ENCODE assay signal across 8 cellular contexts in the genomic region with DNA sequence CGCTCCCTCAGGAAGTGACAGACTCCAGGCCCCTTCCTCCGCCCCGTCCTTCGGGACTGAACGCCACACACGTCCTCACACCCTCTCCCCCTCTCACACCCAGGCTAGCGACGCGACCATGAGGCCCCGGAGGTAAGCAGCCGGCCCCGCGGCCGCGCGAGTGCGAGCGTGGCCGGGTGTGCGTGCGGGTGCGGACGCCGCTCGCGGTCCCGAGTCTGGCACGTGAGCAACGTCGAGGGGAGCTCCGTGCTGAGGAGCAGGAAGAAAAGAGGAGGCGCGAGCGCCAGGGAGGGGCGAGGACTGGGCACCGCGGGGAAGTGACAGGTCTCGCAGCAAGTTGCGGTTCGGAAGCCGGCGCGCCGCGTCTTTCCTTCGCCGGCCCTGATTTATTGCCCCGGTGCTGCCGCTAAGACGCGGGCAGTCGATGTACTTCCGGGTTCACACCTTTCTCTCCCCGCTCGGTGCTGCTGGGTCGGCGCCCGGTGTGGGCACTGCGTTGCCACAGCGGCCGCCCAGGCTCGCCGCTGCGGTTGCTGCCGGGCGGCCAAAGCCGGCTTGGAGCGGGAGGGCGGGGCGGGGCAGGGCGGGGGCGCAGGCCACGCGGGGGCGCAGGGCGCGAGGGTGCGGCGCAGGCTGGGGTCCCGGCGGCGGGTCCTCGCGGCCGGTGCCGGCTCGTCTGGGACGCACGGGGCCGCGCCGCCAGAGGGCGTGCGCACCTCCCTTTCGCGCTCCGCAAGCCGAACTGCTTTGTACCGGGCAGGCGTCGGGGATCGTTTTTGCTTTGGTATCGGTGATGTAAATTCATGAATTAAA. TPM values are rescaled to one million over a fixed set of nuclear protein-coding genes. Genes with fewer than 3 reads are reported as not detected.
DNase-seq lines count a peak whose midpoint lies in the region; ATAC-seq and TF ChIP-seq lines count a peak whose summit lies in the region.

No MANE protein-coding gene starts in this region.

- H3K4me3 Mint-ChIP-seq in activated CD4-positive, alpha-beta T cell treated with anti-CD3 and anti-CD28 coated beads for 36 hours, result peak overlapping the region; percentile 65
- peak overlapping the region; percentile 76 for H3K4me3 Mint-ChIP-seq in activated naive CD8-positive, alpha-beta T cell

- ATAC-seq in activated CD4-positive, alpha-beta T cell treated with anti-CD3 and anti-CD28 coated beads for 36 hours, result peak; percentile 86

- no peak for TF ChIP-seq POLR2A in prostate gland (IDR thresholded peaks at IDR 0.05)

- peak; percentile 70 for DNase-seq in activated CD4-positive, alpha-beta T cell treated with anti-CD3 and anti-CD28 coated beads for 36 hours
- no peak for DNase-seq in activated CD4-positive, alpha-beta T cell treated with anti-CD3 and anti-CD28 coated beads for 1 hour
- DNase-seq in left ventricle myocardium inferior (no peak), prostate gland (ENCODE audit: low spot score) (no peak), HT-29 (ENCODE audit: low spot score) (no peak), NCI-H1436 treated with DMSO at 0.1 percent for 48 hours (lab: John Stamatoyannopoulos, UW) (no peak)

- peaks cover 8% of the 10 kb centered on the region for H3K4me1 Mint-ChIP-seq in activated CD4-positive, alpha-beta T cell treated with anti-CD3 and anti-CD28 coated beads for 36 hours
- peaks cover 7% of the 10 kb centered on the region for H3K4me1 Mint-ChIP-seq in activated naive CD8-positive, alpha-beta T cell (ENCODE audit: low read depth)

- H3K4me1 ChIP-seq in left ventricle myocardium inferior (peaks cover 9% of the 10 kb centered on the region), prostate gland (replicated peaks) (no peaks in the 10 kb centered on the region)

- H3K36me3 Mint-ChIP-seq in activated CD4-positive, alpha-beta T cell treated with anti-CD3 and anti-CD28 coated beads for 36 hours (ENCODE audit: low read depth), result peaks cover 2% of the 10 kb centered on the region
- H3K36me3 Mint-ChIP-seq in activated naive CD8-positive, alpha-beta T cell, result peaks cover 3% of the 10 kb centered on the region

- H3K36me3 ChIP-seq in left ventricle myocardium inferior (no peaks in the 10 kb centered on the region), prostate gland (no peaks in the 10 kb centered on the region)

- no peaks in the 10 kb centered on the region for H3K9me3 Mint-ChIP-seq in activated CD4-positive, alpha-beta T cell treated with anti-CD3 and anti-CD28 coated beads for 36 hours (ENCODE audit: low read depth)
- no peaks in the 10 kb centered on the region for H3K9me3 Mint-ChIP-seq in activated naive CD8-positive, alpha-beta T cell (ENCODE audit: low read depth)

- WGBS in prostate gland, result 6% methylated on average over 65 of the region's 103 CpGs

- peak; percentile 88 for TF ChIP-seq CTCF in LNCAP (IDR thresholded peaks at IDR 0.05)
- peak; percentile 62 for TF ChIP-seq CTCF in left ventricle myocardium inferior (IDR thresholded peaks at IDR 0.05; ENCODE audit: borderline replicate concordance)
- TF ChIP-seq CTCF in prostate gland (IDR thresholded peaks at IDR 0.05), result peak in 1 of 4 experiments; percentile 36

- H3K27ac ChIP-seq in left ventricle myocardium inferior (replicated peaks) (no peak overlapping the region), prostate gland (no peak overlapping the region)

- intact Hi-C loops in activated CD4-positive, alpha-beta T cell treated with anti-CD3 and anti-CD28 coated beads for 36 hours (cut with DNase I, micrococcal nuclease), result loop anchor here (1.0 to 10.0 kb wide), 7 partner anchors 17 to 464 kb away; a partner anchor contains a TSS
- intact Hi-C loops in left ventricle myocardium inferior (cut with micrococcal nuclease) (no loop called here), prostate gland (cut with DNase I) (no loop called here)

- H3K9me3 ChIP-seq in left ventricle myocardium inferior (replicated peaks) (peaks cover 5% of the 10 kb centered on the region), prostate gland (no peaks in the 10 kb centered on the region)

- CTCF ChIA-PET in activated CD4-positive, alpha-beta T cell treated with anti-CD3 and anti-CD28 coated beads for 36 hours (lab: Charles Lee), result no interaction called here

- POLR2A ChIA-PET in activated CD4-positive, alpha-beta T cell treated with anti-CD3 and anti-CD28 coated beads for 36 hours (lab: Charles Lee), result no interaction called here

- H3K27me3 ChIP-seq in left ventricle myocardium inferior (ENCODE audit: low read depth), result peaks cover 100% of the 10 kb centered on the region
- H3K27me3 ChIP-seq in prostate gland (replicated peaks; ENCODE audit: insufficient read depth), result peaks cover 4% of the 10 kb centered on the region

- peaks cover 39% of the 10 kb centered on the region for H3K27me3 Mint-ChIP-seq in activated CD4-positive, alpha-beta T cell treated with anti-CD3 and anti-CD28 coated beads for 36 hours
- peaks cover 37% of the 10 kb centered on the region for H3K27me3 Mint-ChIP-seq in activated naive CD8-positive, alpha-beta T cell

- H3K27ac Mint-ChIP-seq in activated CD4-positive, alpha-beta T cell treated with anti-CD3 and anti-CD28 coated beads for 36 hours, result no peak overlapping the region
- H3K27ac Mint-ChIP-seq in activated naive CD8-positive, alpha-beta T cell, result no peak overlapping the region

- H3K4me3 ChIP-seq in left ventricle myocardium inferior (peak overlapping the region; percentile 59), prostate gland (peak overlapping the region; percentile 4 to 21)

RNA-seq across cellular contexts. Expression of a gene that starts 15.8 kb away (rescaled TPM):
- total RNA-seq in activated CD4-positive, alpha-beta T cell treated with anti-CD3 and anti-CD28 coated beads for 36 hours, result not detected
- not detected for total RNA-seq in left ventricle myocardium inferior
- 1 to 10 TPM in 1 of 2 donors, not detected in 1; 2.6 TPM for total RNA-seq in prostate gland
- not detected in 2 replicates for total RNA-seq in HT-29 (2014; rRNA removed; shearing (Covaris generic))

Comparison
In these comparisons a context has a peak if more than half of its experiments do, and no peak if none do; other contexts are left out.
1. intact Hi-C loops: an anchor here in activated CD4-positive, alpha-beta T cell treated with anti-CD3 and anti-CD28 coated beads for 36 hours (1.0 to 10.0 kb wide); none called in left ventricle myocardium inferior and prostate gland.